Comparison of ENCODE assay signal across 13 cellular contexts in genomic region chr1:159911668-159912067, GRCh38. TPM values are rescaled to one million over a fixed set of nuclear protein-coding genes. Genes with fewer than 3 reads are reported as not detected.
A peak's percentile ranks its signal among the peaks of the same experiment; 100 is the strongest.
DNase-seq lines count a peak whose midpoint lies in the region; ATAC-seq and TF ChIP-seq lines count a peak whose summit lies in the region.
"Had no signal": no experiment of that assay in that cellular context is flagged by ENCODE, and none has a peak within 500 bp of the region (broad histone marks: within the 10 kb centered on the region; RNA-seq: fewer than 3 reads in every experiment).

No MANE protein-coding gene starts in this region.

- no peaks in the 10 kb centered on the region for H3K9me3 ChIP-seq in HUES48 (ENCODE audit: control insufficient read depth, insufficient read depth, low read length)
- H3K9me3 ChIP-seq: colonic mucosa had no signal

- H3K4me1 ChIP-seq in HUES48 (ENCODE audit: control insufficient read depth, insufficient read depth, low read length), result peaks cover 39% of the 10 kb centered on the region
- H3K4me1 ChIP-seq: colonic mucosa had no signal

- no peaks in the 10 kb centered on the region for H3K27me3 ChIP-seq in HUES48 (ENCODE audit: control insufficient read depth, insufficient read depth, low read length)
- H3K27me3 ChIP-seq: colonic mucosa had no signal

- 59 to 72% methylated on average over 3 of the region's 3 CpGs for WGBS in lower leg skin, 2 donors

- H3K27ac ChIP-seq in HUES48 (ENCODE audit: low read depth, low read length), result peak overlapping the region; percentile 29

- no peak overlapping the region for H3K9ac ChIP-seq in HUES48 (ENCODE audit: low read depth, low read length)

- H3K36me3 Mint-ChIP-seq in activated naive CD4-positive, alpha-beta T cell treated with anti-CD3 and anti-CD28 coated beads, Interleukin-2, amount 50 U/mL, for 72 hours, result peaks cover 0 to 10% of the 10 kb centered on the region in 2 donors
- no peaks in the 10 kb centered on the region for H3K36me3 Mint-ChIP-seq in naive B cell

- no peaks in the 10 kb centered on the region for H3K27me3 Mint-ChIP-seq in naive B cell

- no peak for TF ChIP-seq CTCF in lower leg skin (IDR thresholded peaks at IDR 0.05)

- intact Hi-C loops in lower leg skin (cut with DNase I; ENCODE audit: low total_unique reads), result no loop called here

- peak overlapping the region; percentile 84 to 98 for H3K27ac Mint-ChIP-seq in activated naive CD4-positive, alpha-beta T cell treated with anti-CD3 and anti-CD28 coated beads, Interleukin-2, amount 50 U/mL, for 72 hours
- H3K27ac Mint-ChIP-seq in naive B cell, result peak overlapping the region; percentile 96 to 100 (median 98)

- H3K4me3 ChIP-seq in HUES48 (ENCODE audit: low read depth, low read length) (no peak overlapping the region), lower leg skin (ENCODE audit: low read depth, poor library complexity, severe bottlenecking) (no peak overlapping the region)
- H3K4me3 ChIP-seq: colonic mucosa, GM23338 had no signal

- no peak for TF ChIP-seq POLR2A in lower leg skin (IDR thresholded peaks at IDR 0.05)

- H3K9me3 Mint-ChIP-seq in activated naive CD4-positive, alpha-beta T cell treated with anti-CD3 and anti-CD28 coated beads, Interleukin-2, amount 50 U/mL, for 72 hours, result no peaks in the 10 kb centered on the region
- peaks cover 0 to 2% (median 0%) of the 10 kb centered on the region in 7 donors for H3K9me3 Mint-ChIP-seq in naive B cell
- H3K9me3 Mint-ChIP-seq: GM23338 had no signal

- peak in 1 of 2 donors; percentile 43 for ATAC-seq in activated naive CD4-positive, alpha-beta T cell treated with anti-CD3 and anti-CD28 coated beads, Interleukin-2, amount 50 U/mL, for 72 hours
- ATAC-seq in naive B cell (ENCODE audit: low read depth in 2 of 2) (no peak), GM18870 (IDR thresholded peaks at IDR 0.05; ENCODE audit: unreplicated experiment) (no peak), HG03135 (IDR thresholded peaks at IDR 0.05; ENCODE audit: unreplicated experiment) (no peak), GM21529 (IDR thresholded peaks at IDR 0.05; ENCODE audit: unreplicated experiment) (no peak)
- ATAC-seq: GM23338 had no signal

- no peaks in the 10 kb centered on the region for H3K36me3 ChIP-seq in HUES48 (ENCODE audit: control insufficient read depth, insufficient read depth, low read length)
- H3K36me3 ChIP-seq: colonic mucosa had no signal

- H3K4me1 Mint-ChIP-seq in naive B cell, result peaks cover 49 to 67% (median 59%) of the 10 kb centered on the region in 3 donors

- DNase-seq in CD1c-positive myeloid dendritic cell (ENCODE audit: extremely low spot score) (peak; percentile 20), naive B cell (no peak), lower leg skin (ENCODE audit: low spot score in 2 of 2) (no peak)
- DNase-seq in activated naive CD4-positive, alpha-beta T cell treated with anti-CD3 and anti-CD28 coated beads, Interleukin-2, amount 50 U/mL, for 72 hours (ENCODE audit: low spot score in 2 of 2), result no peak
- DNase-seq: activated CD8-positive, alpha-beta memory T cell treated with anti-CD3 and anti-CD28 coated beads, Interleukin-2, amount 50 U/mL, for 4 hours; colonic mucosa; DMS153; NCI-H1930 had no signal

- H3K4me3 Mint-ChIP-seq in naive B cell, result peak overlapping the region in 5 of 8 donors; percentile 34 to 59 (median 56)
- H3K4me3 Mint-ChIP-seq: GM23338 had no signal

RNA-seq across cellular contexts. Expression of gene CFAP45, which starts 11.7 kb away (rescaled TPM):
- 1 to 10 TPM; 1.2 to 2.8 TPM for total RNA-seq in activated naive CD4-positive, alpha-beta T cell treated with anti-CD3 and anti-CD28 coated beads, Interleukin-2, amount 50 U/mL, for 72 hours
- under 1 TPM in 5 of 6 donors, not detected in 1; 0.29 to 0.93 (median 0.41) TPM for polyA plus RNA-seq in naive B cell (ENCODE audit: low read depth in 6 of 6)
- total RNA-seq in lower leg skin, result 1 to 10 TPM in 1 of 4 donors, under 1 TPM in 3; 0.46 to 3.0 (median 0.66) TPM
- total RNA-seq: GM23338 had no signal

RNA-seq across cellular contexts. Expression of gene TAGLN2, which starts 13.6 kb away (rescaled TPM):
- total RNA-seq in activated naive CD4-positive, alpha-beta T cell treated with anti-CD3 and anti-CD28 coated beads, Interleukin-2, amount 50 U/mL, for 72 hours, result 100 to 1,000 TPM; 391 to 559 TPM
- 1,000 to 10,000 TPM; 1,235 to 1,676 (median 1,380) TPM for polyA plus RNA-seq in naive B cell (ENCODE audit: low read depth in 6 of 6)
- total RNA-seq in lower leg skin, result 100 to 1,000 TPM; 244 to 413 (median 306) TPM

RNA-seq across cellular contexts. Expression of gene IGSF9, which starts 33.7 kb away (rescaled TPM):
- not detected for total RNA-seq in activated naive CD4-positive, alpha-beta T cell treated with anti-CD3 and anti-CD28 coated beads, Interleukin-2, amount 50 U/mL, for 72 hours
- under 1 TPM in 4 of 6 donors, not detected in 2; 0.16 to 0.97 (median 0.41) TPM for polyA plus RNA-seq in naive B cell (ENCODE audit: low read depth in 6 of 6)
- total RNA-seq in lower leg skin, result 10 to 100 TPM; 17.7 to 29.6 (median 19.6) TPM

RNA-seq across cellular contexts. Expression of gene SLAMF9, which starts 42.4 kb away (rescaled TPM):
- not detected for total RNA-seq in activated naive CD4-positive, alpha-beta T cell treated with anti-CD3 and anti-CD28 coated beads, Interleukin-2, amount 50 U/mL, for 72 hours
- not detected for polyA plus RNA-seq in naive B cell (ENCODE audit: low read depth in 6 of 6)
- not detected for total RNA-seq in lower leg skin
- total RNA-seq: colonic mucosa, GM23338 had no signal
- polyA plus RNA-seq: GM23338 had no signal

RNA-seq across cellular contexts. Expression of gene VSIG8, which starts 49.2 kb away (rescaled TPM):
- under 1 TPM in 1 of 2 donors, not detected in 1; 0.18 TPM for total RNA-seq in activated naive CD4-positive, alpha-beta T cell treated with anti-CD3 and anti-CD28 coated beads, Interleukin-2, amount 50 U/mL, for 72 hours
- polyA plus RNA-seq in naive B cell (ENCODE audit: low read depth in 6 of 6), result not detected
- total RNA-seq in lower leg skin, result 10 to 100 TPM; 14.6 to 54.5 (median 43.1) TPM
- total RNA-seq: colonic mucosa, GM23338 had no signal
- polyA plus RNA-seq: GM23338 had no signal

Comparison
In these comparisons a context has a peak if more than half of its experiments do, and no peak if none do; other contexts are left out.
1. RNA of gene IGSF9, which starts 33.7 kb away (total RNA-seq): 17.7 to 29.6 TPM in lower leg skin; not detected in activated naive CD4-positive, alpha-beta T cell treated with anti-CD3 and anti-CD28 coated beads, Interleukin-2, amount 50 U/mL, for 72 hours; every median in the first group is over 10 times any median in the second.